ENCODE assay signal across 12 cellular contexts in the genomic region with DNA sequence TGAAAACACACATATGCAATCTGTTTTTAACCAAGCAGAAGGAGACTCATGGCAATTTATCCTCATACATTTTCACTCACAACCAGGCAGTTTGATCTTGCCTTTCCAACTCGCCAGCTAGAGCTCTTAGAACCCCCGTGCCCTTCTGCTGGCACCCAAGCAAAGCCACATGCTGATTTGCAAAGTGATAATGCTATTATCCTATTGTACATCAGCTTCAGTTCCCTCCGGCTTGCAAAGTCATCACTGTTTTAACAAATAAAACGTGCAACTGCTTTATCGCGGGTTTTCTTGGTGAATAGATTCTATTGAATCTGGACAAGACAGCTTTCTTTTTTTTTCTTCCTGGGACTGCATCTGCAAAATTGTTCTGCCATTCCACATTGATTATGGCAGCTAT.
"Had no signal": no experiment of that assay in that cellular context is flagged by ENCODE, and none has a peak within 500 bp of the region (broad histone marks: within the 10 kb centered on the region; RNA-seq: fewer than 3 reads in every experiment).

No MANE protein-coding gene starts in this region.

- H3K27me3 ChIP-seq: right atrium auricular region had no signal

- H3K9me3 ChIP-seq: esophagus muscularis mucosa, right atrium auricular region, stomach, thoracic aorta had no signal

- H3K36me3 ChIP-seq: cardiac muscle cell, esophagus muscularis mucosa, right atrium auricular region, stomach, thoracic aorta had no signal

- DNase-seq: activated CD4-positive, alpha-beta T cell treated with anti-CD3 and anti-CD28 coated beads for 4 hours; activated naive CD4-positive, alpha-beta T cell treated with anti-CD3 and anti-CD28 coated beads for 36 hours; left colon; midbrain; posterior cingulate gyrus; stomach had no signal

- H3K4me1 ChIP-seq: esophagus muscularis mucosa, right atrium auricular region, stomach had no signal

- ATAC-seq: left colon had no signal

- H3K27ac ChIP-seq: cardiac muscle cell, esophagus muscularis mucosa, right atrium auricular region, skin epidermis, stomach, thoracic aorta had no signal

- H3K4me3 ChIP-seq: cardiac muscle cell, esophagus muscularis mucosa, lung, right atrium auricular region, skin epidermis, stomach, thoracic aorta had no signal
